14 cellular contexts compared by ENCODE assay signal in the genomic region with DNA sequence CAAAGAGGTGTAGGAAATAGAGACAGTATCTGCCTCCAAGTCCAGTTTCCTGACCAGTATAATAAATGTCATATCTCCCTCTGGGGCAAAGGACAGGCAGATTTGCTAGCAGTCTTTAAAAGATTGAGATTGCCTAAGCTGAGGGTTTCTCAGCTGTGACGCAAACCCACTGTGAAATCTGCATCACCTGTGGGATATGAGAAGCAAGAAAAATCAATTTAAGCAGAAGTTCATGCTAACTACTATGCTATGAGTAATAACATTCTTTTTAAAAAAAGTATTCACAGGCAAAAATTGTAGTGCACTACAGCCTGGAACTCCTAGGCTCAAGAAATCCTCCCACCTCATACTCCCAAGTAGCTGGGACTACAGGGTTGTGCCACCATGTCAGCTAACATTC.
DNase-seq lines count a peak whose midpoint lies in the region; ATAC-seq, FAIRE-seq and TF ChIP-seq lines count a peak whose summit lies in the region.
"Had no signal": no experiment of that assay in that cellular context is flagged by ENCODE, and none has a peak within 500 bp of the region (broad histone marks: within the 10 kb centered on the region; RNA-seq: fewer than 3 reads in every experiment).

No MANE protein-coding gene starts in this region.

- SMC1A ChIA-PET in GM12878 (lab: Charles Lee; ENCODE audit: uncharacterized antibody, unreplicated experiment), result interaction anchor here (0.8 to 3.5 kb wide), 10 partner anchors 19 to 424 kb away, joined by 3 to 25 read pairs (median 3); no protein-coding TSS in a partner anchor

- H2AFZ ChIP-seq in GM12878 (ENCODE audit: control insufficient read depth, low read depth, low read length), result no peak overlapping the region

- no peak for TF ChIP-seq RAD21 in GM12878 (IDR thresholded peaks at IDR 0.05; ENCODE audit: insufficient read depth, low read depth, low read length)

- H3K4me3 ChIP-seq in NB4 (ENCODE audit: low read depth, low read length) (no peak overlapping the region), GM12878 (no peak overlapping the region), mesodermal cell (ENCODE audit: extremely low read depth, insufficient read depth, low read length, poor library complexity, severe bottlenecking) (no peak overlapping the region)
- H3K4me3 ChIP-seq: A549, GM23338 had no signal

- WGBS in GM12878 (ENCODE audit: insufficient coverage, insufficient replicate concordance, low lambda C conversion rate, missing lambda C conversion rate), result 64% methylated on average over 1 of the region's 1 CpG
- no CpG with 5 or more reads among the region's 1 CpG for WGBS in mesodermal cell (ENCODE audit: insufficient coverage in 2 of 2), 2 experiments

- in situ Hi-C loops in GM12878 (cut with MboI), result no loop called here

- no peak for TF ChIP-seq EP300 in GM12878 (IDR thresholded peaks at IDR 0.05; ENCODE audit: borderline replicate concordance in 1 of 2, control insufficient read depth in 1 of 2, low read depth in 2 of 2, low read length in 2 of 2)

- TF ChIP-seq CTCF in NB4 (IDR thresholded peaks at IDR 0.05; ENCODE audit: low read depth, low read length) (no peak), GM12878 (IDR thresholded peaks at IDR 0.05 in 2 of 3, conservative IDR thresholded peaks at IDR 0.05 in 1 of 3; ENCODE audit: control insufficient read depth in 2 of 3, extremely low read depth in 1 of 3, insufficient read depth in 1 of 3, low read depth in 3 of 3, low read length in 3 of 3) (no peak)

- no peak for ATAC-seq in GM12878
- no peak for ATAC-seq in GM18505 (IDR thresholded peaks at IDR 0.05; ENCODE audit: unreplicated experiment)
- ATAC-seq in GM19324 (IDR thresholded peaks at IDR 0.05; ENCODE audit: low FRiP score, unreplicated experiment), result no peak

- RAD21 ChIA-PET in GM12878 (lab: Charles Lee; ENCODE audit: unreplicated experiment), result interaction anchor here (0.7 to 3.0 kb wide), 12 partner anchors 37 to 699 kb away, joined by 3 to 22 read pairs (median 4); no protein-coding TSS in a partner anchor

- peak; percentile 1 for DNase-seq in NB4 (ENCODE audit: low read depth)
- no peak for DNase-seq in GM12878 (ENCODE audit: low read depth, low spot score)
- no peak for DNase-seq in HuH-7 (ENCODE audit: low spot score)
- DNase-seq: BE2C; CD4-positive, alpha-beta memory T cell; DMS79; H9 had no signal

- H3K27me3 ChIP-seq in GM12878 (replicated peaks in 1 of 2; ENCODE audit: control insufficient read depth in 2 of 2, insufficient read depth in 2 of 2, low read length in 1 of 2), result no peaks in the 10 kb centered on the region
- H3K27me3 ChIP-seq: BE2C had no signal

- BruUV-seq in GM12878 (replicated peaks; lab: Mats Ljungman, UMichigan), result no TSS peak

- H3K9me3 ChIP-seq in GM12878 (replicated peaks; ENCODE audit: control insufficient read depth, insufficient read depth, low read length) (no peaks in the 10 kb centered on the region; the same call in 2 of the 3 replicates), mesodermal cell (ENCODE audit: control insufficient read depth, low read length) (no peaks in the 10 kb centered on the region)
- H3K9me3 ChIP-seq: A549, BE2C had no signal

- H3K79me2 ChIP-seq in GM12878 (ENCODE audit: control insufficient read depth, insufficient read depth, low read length), result no peaks in the 10 kb centered on the region

- no peak overlapping the region for H3K9ac ChIP-seq in GM12878 (ENCODE audit: control insufficient read depth, insufficient read depth, low read length)

- POLR2A ChIA-PET in GM12878 (lab: Charles Lee), result no interaction called here

- FAIRE-seq in GM12878 (lab: Jason Lieb, UNC), result no peak
- FAIRE-seq: A549, GM12892 had no signal

- intact Hi-C loops in GM12878 (cut with micrococcal nuclease; ENCODE audit: unreplicated experiment), result loop anchor here (10.0 kb wide), 1 partner anchor 151 kb away; no protein-coding TSS in a partner anchor

- H3K4me1 ChIP-seq in GM12878 (ENCODE audit: control insufficient read depth, insufficient read depth, low read length) (no peaks in the 10 kb centered on the region), mesodermal cell (ENCODE audit: control insufficient read depth, insufficient read depth, low read length, poor library complexity, severe bottlenecking) (peaks cover 18% of the 10 kb centered on the region)
- H3K4me1 ChIP-seq: A549, BE2C had no signal

- H3K4me2 ChIP-seq in GM12878 (ENCODE audit: control insufficient read depth, insufficient read depth), result no peak overlapping the region
- H3K4me2 ChIP-seq: A549, GM23338 had no signal

- CTCF ChIA-PET in GM12878 (lab: Yijun Ruan, JAX), result interaction anchor here (0.6 to 3.4 kb wide), 13 partner anchors 10 to 755 kb away, joined by 3 to 24 read pairs (median 5); no protein-coding TSS in a partner anchor

- no peaks in the 10 kb centered on the region for H4K20me1 ChIP-seq in GM12878 (ENCODE audit: control insufficient read depth, insufficient read depth)

- TF ChIP-seq POLR2A in NB4 (IDR thresholded peaks at IDR 0.05; ENCODE audit: extremely low read depth, insufficient read length) (no peak), GM12878 (IDR thresholded peaks at IDR 0.05; ENCODE audit: low read depth, low read length) (no peak), GM18505 (IDR thresholded peaks at IDR 0.05; ENCODE audit: borderline replicate concordance, extremely low read depth, insufficient read depth, insufficient read length) (no peak)

- H3K27ac ChIP-seq in GM12878 (ENCODE audit: control insufficient read depth, insufficient read depth), result no peak overlapping the region
- H3K27ac ChIP-seq in mesodermal cell (ENCODE audit: low read depth, low read length, severe bottlenecking), result peak overlapping the region; percentile 8
- H3K27ac ChIP-seq: A549, C4-2B had no signal

- H3K36me3 ChIP-seq in GM12878 (ENCODE audit: control insufficient read depth in 2 of 2, insufficient read depth in 2 of 2, low read length in 1 of 2) (no peaks in the 10 kb centered on the region), mesodermal cell (ENCODE audit: control insufficient read depth, insufficient read depth, low read length) (no peaks in the 10 kb centered on the region)
- H3K36me3 ChIP-seq: BE2C had no signal

TF ChIP-seq in GM12878, 131 proteins besides CTCF, POLR2A, EP300 and RAD21:
- TF ChIP-seq TBL1XR1 (IDR thresholded peaks at IDR 0.05; ENCODE audit: low read depth, low read length), result no peak
- TF ChIP-seq JUNB (IDR thresholded peaks at IDR 0.05), result peak; percentile 48
- TF ChIP-seq ZNF207 (IDR thresholded peaks at IDR 0.05; ENCODE audit: borderline replicate concordance), result no peak
- no peak for TF ChIP-seq SMC3 (IDR thresholded peaks at IDR 0.05; ENCODE audit: borderline replicate concordance, low read length)
- TF ChIP-seq E2F4 (IDR thresholded peaks at IDR 0.05; ENCODE audit: low read depth, low read length), result no peak
- TF ChIP-seq CREB1 (IDR thresholded peaks at IDR 0.05; ENCODE audit: low read depth), result peak; percentile 47; the same call in 1 of the 2 replicates
- no peak for TF ChIP-seq ATF3 (IDR thresholded peaks at IDR 0.05; ENCODE audit: borderline replicate concordance, extremely low read depth, low read depth, low read length)
- TF ChIP-seq ZZZ3 (IDR thresholded peaks at IDR 0.05; ENCODE audit: control insufficient read depth, insufficient read length, low read depth), result no peak
- no peak for TF ChIP-seq NRF1 (conservative IDR thresholded peaks at IDR 0.05; ENCODE audit: low read depth, low read length)
- TF ChIP-seq SREBF1 (IDR thresholded peaks at IDR 0.05; ENCODE audit: low read length), result no peak
- TF ChIP-seq KAT2A (conservative IDR thresholded peaks at IDR 0.05; ENCODE audit: control insufficient read depth, low read depth, low read length), result no peak
